In the genomic region with DNA sequence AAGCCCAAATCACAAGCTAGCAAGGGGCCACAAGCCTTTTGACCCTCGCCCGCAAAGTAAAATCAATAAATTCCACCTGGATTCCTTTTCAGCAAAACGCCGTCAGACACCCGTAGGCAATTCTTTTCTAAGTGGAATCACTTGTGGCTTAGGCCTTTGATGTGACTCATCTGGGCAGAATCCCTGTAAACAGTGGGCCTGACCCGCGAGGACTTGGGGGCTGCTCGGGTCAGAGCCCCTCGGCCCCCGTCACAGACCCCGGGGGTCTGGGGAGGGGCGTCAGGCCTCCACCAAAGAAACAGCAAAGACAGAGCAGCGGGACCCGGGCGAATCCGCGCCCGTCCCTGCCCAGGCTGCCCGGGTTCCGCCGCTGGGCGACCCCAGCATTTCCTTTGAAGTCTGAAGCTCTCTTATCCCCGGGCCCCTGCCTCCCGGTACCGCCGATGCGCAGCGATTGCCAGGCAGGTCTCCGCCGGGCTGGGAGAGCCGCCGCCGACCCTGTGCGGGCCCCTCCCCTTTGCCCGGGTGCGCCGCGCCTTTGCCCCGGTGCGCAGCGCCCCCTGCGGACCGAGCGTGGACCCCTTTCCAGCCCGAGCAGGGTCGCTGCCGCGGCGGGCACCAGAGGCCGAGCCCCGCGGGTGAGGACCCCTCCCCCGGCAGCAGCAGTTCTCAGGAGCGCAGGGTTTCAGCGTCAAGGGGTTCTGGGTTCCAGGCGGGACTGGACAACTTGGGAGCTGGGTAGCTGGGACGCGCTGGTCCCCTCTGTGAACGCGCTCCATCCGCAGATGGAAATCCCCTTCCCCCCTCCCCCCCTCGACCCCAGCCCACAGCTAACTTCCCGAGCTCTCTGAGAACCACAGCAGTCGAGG, we compare ENCODE assay signal across 8 cellular contexts.
DNase-seq lines count a peak whose midpoint lies in the region; ATAC-seq, FAIRE-seq and TF ChIP-seq lines count a peak whose summit lies in the region.

No MANE protein-coding gene starts in this region.

- peaks cover 0 to 4% of the 10 kb centered on the region in 2 donors for H3K4me1 ChIP-seq in duodenal mucosa (ENCODE audit: control insufficient read depth in 1 of 2, insufficient read depth in 2 of 2, low read length in 2 of 2)
- H3K4me1 ChIP-seq in adrenal gland (replicated peaks in 1 of 2) = peaks cover 0 to 5% of the 10 kb centered on the region in 2 donors

- no peak for TF ChIP-seq RAD21 in neural cell (conservative IDR thresholded peaks at IDR 0.05)

- H2AFZ ChIP-seq in neural cell (ENCODE audit: low read depth, low read length) = no peak overlapping the region

- no peak overlapping the region for H3K27ac ChIP-seq in duodenal mucosa (ENCODE audit: low read depth, low read length)
- no peak overlapping the region for H3K27ac ChIP-seq in neural cell (ENCODE audit: low read length)
- H3K27ac ChIP-seq in adrenal gland = no peak overlapping the region

- H3K9me3 ChIP-seq in duodenal mucosa (ENCODE audit: control insufficient read depth in 1 of 2, low read length in 2 of 2) = no peaks in the 10 kb centered on the region
- no peaks in the 10 kb centered on the region for H3K9me3 ChIP-seq in neural cell (ENCODE audit: low read length)
- H3K9me3 ChIP-seq in adrenal gland (replicated peaks in 1 of 3) = no peaks in the 10 kb centered on the region

- TF ChIP-seq EP300 in neural cell (conservative IDR thresholded peaks at IDR 0.05; ENCODE audit: poor library complexity, severe bottlenecking) = no peak

- WGBS in adrenal gland, 4 donors = 13 to 50% (median 18%) methylated on average over 10 to 64 of the region's 64 CpGs

- TF ChIP-seq CTCF in neural cell (IDR thresholded peaks at IDR 0.05; ENCODE audit: poor library complexity, severe bottlenecking) (peak; percentile 30), adrenal gland (IDR thresholded peaks at IDR 0.05) (peak in 1 of 6 experiments; percentile 38)

- H3K9ac ChIP-seq in duodenal mucosa (ENCODE audit: low read depth in 1 of 2, low read length in 2 of 2) (peak overlapping the region in 1 of 2 donors; percentile 18), neural cell (ENCODE audit: low read length) (no peak overlapping the region)

- no peaks in the 10 kb centered on the region for H3K79me2 ChIP-seq in neural cell (replicated peaks; ENCODE audit: insufficient read depth, low read length)

- no peaks in the 10 kb centered on the region for H4K20me1 ChIP-seq in neural cell (ENCODE audit: insufficient read depth)

- H3K27me3 ChIP-seq in H7 (ENCODE audit: control insufficient read depth, insufficient read depth, low read length) (peaks cover 11% of the 10 kb centered on the region), duodenal mucosa (ENCODE audit: control insufficient read depth in 1 of 2, insufficient read depth in 2 of 2, low read length in 2 of 2) (no peaks in the 10 kb centered on the region), neural cell (ENCODE audit: insufficient read depth, low read depth, low read length) (peaks cover 9% of the 10 kb centered on the region), adrenal gland (no peaks in the 10 kb centered on the region)

- H3K4me3 ChIP-seq in H7 (ENCODE audit: insufficient read depth, low read depth, low read length) (peak overlapping the region; percentile 50), duodenal mucosa (ENCODE audit: low read depth in 1 of 2, low read length in 2 of 2) (peak overlapping the region; percentile 32 to 43), neural cell (ENCODE audit: low read length) (no peak overlapping the region), adrenal gland (peak overlapping the region in 1 of 4 donors; percentile 17)

- no peak for TF ChIP-seq POLR2A in adrenal gland (IDR thresholded peaks at IDR 0.05)

- no peaks in the 10 kb centered on the region for H3K9me2 ChIP-seq in neural cell (ENCODE audit: insufficient read depth, low read length)

- intact Hi-C loops in adrenal gland (cut with DNase I) = no loop called here

- DNase-seq in H7 (peak; percentile 97), T-helper 9 cell (peak; percentile 17), urothelium cell line (ENCODE audit: low spot score) (peak; percentile 87), Kasumi-1 (lab: John Stamatoyannopoulos, UW) (no peak), adrenal gland (no peak)

- no peak overlapping the region for H3K4me2 ChIP-seq in neural cell (ENCODE audit: low read length)

- no peaks in the 10 kb centered on the region for H3F3A ChIP-seq in neural cell (ENCODE audit: insufficient read depth, low read length, poor library complexity, severe bottlenecking)

- H3K36me3 ChIP-seq in H7 (replicated peaks; ENCODE audit: control insufficient read depth, insufficient read depth, low read length) = no peaks in the 10 kb centered on the region
- no peaks in the 10 kb centered on the region for H3K36me3 ChIP-seq in duodenal mucosa (ENCODE audit: control insufficient read depth in 1 of 2, insufficient read depth in 2 of 2, low read length in 2 of 2)
- no peaks in the 10 kb centered on the region for H3K36me3 ChIP-seq in neural cell (ENCODE audit: insufficient read depth, low read length)
- H3K36me3 ChIP-seq in adrenal gland (replicated peaks in 1 of 2) = no peaks in the 10 kb centered on the region

- no peak for ATAC-seq in GM18873 (IDR thresholded peaks at IDR 0.05; ENCODE audit: low FRiP score, unreplicated experiment)

- FAIRE-seq in urothelium cell line (lab: Jason Lieb, UNC) = peak; percentile 75

TF ChIP-seq in neural cell, 6 proteins besides CTCF, POLR2A, EP300 and RAD21:
- no peak for TF ChIP-seq POLR2AphosphoS5 (IDR thresholded peaks at IDR 0.05)
- no peak for TF ChIP-seq EZH2 (IDR thresholded peaks at IDR 0.05; ENCODE audit: borderline replicate concordance, insufficient read depth, low read length, poor library complexity, severe bottlenecking)
- no peak for TF ChIP-seq MXI1 (conservative IDR thresholded peaks at IDR 0.05; ENCODE audit: poor library complexity, severe bottlenecking)
- TF ChIP-seq, protein P1, sequence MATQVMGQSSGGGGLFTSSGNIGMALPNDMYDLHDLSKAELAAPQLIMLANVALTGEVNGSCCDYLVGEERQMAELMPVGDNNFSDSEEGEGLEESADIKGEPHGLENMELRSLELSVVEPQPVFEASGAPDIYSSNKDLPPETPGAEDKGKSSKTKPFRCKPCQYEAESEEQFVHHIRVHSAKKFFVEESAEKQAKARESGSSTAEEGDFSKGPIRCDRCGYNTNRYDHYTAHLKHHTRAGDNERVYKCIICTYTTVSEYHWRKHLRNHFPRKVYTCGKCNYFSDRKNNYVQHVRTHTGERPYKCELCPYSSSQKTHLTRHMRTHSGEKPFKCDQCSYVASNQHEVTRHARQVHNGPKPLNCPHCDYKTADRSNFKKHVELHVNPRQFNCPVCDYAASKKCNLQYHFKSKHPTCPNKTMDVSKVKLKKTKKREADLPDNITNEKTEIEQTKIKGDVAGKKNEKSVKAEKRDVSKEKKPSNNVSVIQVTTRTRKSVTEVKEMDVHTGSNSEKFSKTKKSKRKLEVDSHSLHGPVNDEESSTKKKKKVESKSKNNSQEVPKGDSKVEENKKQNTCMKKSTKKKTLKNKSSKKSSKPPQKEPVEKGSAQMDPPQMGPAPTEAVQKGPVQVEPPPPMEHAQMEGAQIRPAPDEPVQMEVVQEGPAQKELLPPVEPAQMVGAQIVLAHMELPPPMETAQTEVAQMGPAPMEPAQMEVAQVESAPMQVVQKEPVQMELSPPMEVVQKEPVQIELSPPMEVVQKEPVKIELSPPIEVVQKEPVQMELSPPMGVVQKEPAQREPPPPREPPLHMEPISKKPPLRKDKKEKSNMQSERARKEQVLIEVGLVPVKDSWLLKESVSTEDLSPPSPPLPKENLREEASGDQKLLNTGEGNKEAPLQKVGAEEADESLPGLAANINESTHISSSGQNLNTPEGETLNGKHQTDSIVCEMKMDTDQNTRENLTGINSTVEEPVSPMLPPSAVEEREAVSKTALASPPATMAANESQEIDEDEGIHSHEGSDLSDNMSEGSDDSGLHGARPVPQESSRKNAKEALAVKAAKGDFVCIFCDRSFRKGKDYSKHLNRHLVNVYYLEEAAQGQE (IDR thresholded peaks at IDR 0.05; ENCODE audit: borderline replicate concordance) = no peak
- TF ChIP-seq SMC3 (conservative IDR thresholded peaks at IDR 0.05; ENCODE audit: poor library complexity) = no peak
- TF ChIP-seq TAF1 (IDR thresholded peaks at IDR 0.05; ENCODE audit: low read depth) = no peak
TF ChIP-seq in neural cell: peak in this region for 0.

Comparison
In these comparisons a context has a peak if more than half of its experiments do, and no peak if none do; other contexts are left out.
1. DNase-seq: peak in H7 (single experiment), T-helper 9 cell (single experiment) and urothelium cell line (single experiment); none in Kasumi-1 (0 of 2) and adrenal gland (0 of 7).